ENCODE assay signal across 8 cellular contexts in genomic region chr2:73827018-73827417, GRCh38.
DNase-seq lines count a peak whose midpoint lies in the region; ATAC-seq lines count a peak whose summit lies in the region.

No MANE protein-coding gene starts in this region.

- peak; percentile 67 for DNase-seq in DMS114 treated with DMSO at 0.1 percent for 48 hours (lab: John Stamatoyannopoulos, UW; ENCODE audit: unreplicated experiment)
- peak; percentile 28 for DNase-seq in KG1 (lab: John Stamatoyannopoulos, UW)
- DNase-seq in SW480 (ENCODE audit: low spot score) = peak; percentile 36
- peak; percentile 65 for DNase-seq in iris pigment epithelial cell (ENCODE audit: low read depth)
- no peak for DNase-seq in HK-2 (ENCODE audit: unreplicated experiment)
- DNase-seq in GM03348 (ENCODE audit: low spot score) = no peak

- no peak for ATAC-seq in GM19035 (IDR thresholded peaks at IDR 0.05; ENCODE audit: unreplicated experiment)
- ATAC-seq in GM18498 (IDR thresholded peaks at IDR 0.05; ENCODE audit: unreplicated experiment) = no peak

Comparison
In these comparisons a context has a peak if more than half of its experiments do, and no peak if none do; other contexts are left out.
1. DNase-seq: peak in DMS114 treated with DMSO at 0.1 percent for 48 hours (single experiment), KG1 (single experiment), SW480 (single experiment) and iris pigment epithelial cell (single experiment); none in HK-2 (single experiment) and GM03348 (single experiment).